In genomic region chr19:29042450-29042849, GRCh38 we compare ENCODE assay signal across 26 cellular contexts.
"Had no signal": no experiment of that assay in that cellular context is flagged by ENCODE, and none has a peak within 500 bp of the region (broad histone marks: within the 10 kb centered on the region; RNA-seq: fewer than 3 reads in every experiment).

No MANE protein-coding gene starts in this region.

- H3K27ac Mint-ChIP-seq: immature natural killer cell, mesothelial cell of epicardium, naive B cell had no signal

- H3K27ac ChIP-seq: coronary artery, dorsolateral prefrontal cortex, esophagus muscularis mucosa, foreskin keratinocyte, gastroesophageal sphincter, heart left ventricle, hepatocyte, left ventricle myocardium inferior, lower lobe of right lung had no signal

- H3K4me3 Mint-ChIP-seq: immature natural killer cell, mesothelial cell of epicardium, naive B cell had no signal

- H3K9me3 ChIP-seq: esophagus muscularis mucosa, gastroesophageal sphincter, heart left ventricle, left ventricle myocardium inferior, lower lobe of right lung, mucosa of descending colon had no signal

- FAIRE-seq: colon, endothelial cell of umbilical vein, frontal cortex, kidney had no signal

- H2AFZ ChIP-seq: hepatocyte had no signal

- H3K27me3 ChIP-seq: foreskin keratinocyte, hepatocyte had no signal

- H3K4me2 ChIP-seq: hepatocyte had no signal

- H3K4me3 ChIP-seq: coronary artery, dorsolateral prefrontal cortex, esophagus muscularis mucosa, gastroesophageal sphincter, heart left ventricle, hepatocyte, left ventricle myocardium inferior, lower lobe of right lung, mucosa of descending colon had no signal

- H3K4me1 Mint-ChIP-seq: immature natural killer cell, naive B cell had no signal

- DNase-seq: dermis blood vessel endothelial cell; dorsolateral prefrontal cortex; effector CD4-positive, alpha-beta T cell; effector memory CD4-positive, alpha-beta T cell; foreskin keratinocyte; heart left ventricle; hypothalamus; immature natural killer cell; islet precursor cell; kidney; kidney glomerular epithelial cell; left colon; left ventricle myocardium inferior; lower lobe of right lung; mesenchymal stem cell; mucosa of descending colon; naive B cell had no signal

- H3K79me2 ChIP-seq: hepatocyte had no signal

- H3K27me3 Mint-ChIP-seq: naive B cell had no signal

- ATAC-seq: foreskin keratinocyte, gastroesophageal sphincter, heart left ventricle, left colon, left lobe of liver, lower lobe of right lung, mucosa of descending colon had no signal

- H3K36me3 Mint-ChIP-seq: immature natural killer cell, mesothelial cell of epicardium, naive B cell had no signal

- H3K36me3 ChIP-seq: esophagus muscularis mucosa, gastroesophageal sphincter, heart left ventricle, left ventricle myocardium inferior, lower lobe of right lung had no signal

- H3K9me3 Mint-ChIP-seq: mesothelial cell of epicardium had no signal

- H3K4me1 ChIP-seq: foreskin keratinocyte, heart left ventricle, left ventricle myocardium inferior, lower lobe of right lung had no signal
